ENCODE assay signal across 11 cellular contexts in the genomic region with DNA sequence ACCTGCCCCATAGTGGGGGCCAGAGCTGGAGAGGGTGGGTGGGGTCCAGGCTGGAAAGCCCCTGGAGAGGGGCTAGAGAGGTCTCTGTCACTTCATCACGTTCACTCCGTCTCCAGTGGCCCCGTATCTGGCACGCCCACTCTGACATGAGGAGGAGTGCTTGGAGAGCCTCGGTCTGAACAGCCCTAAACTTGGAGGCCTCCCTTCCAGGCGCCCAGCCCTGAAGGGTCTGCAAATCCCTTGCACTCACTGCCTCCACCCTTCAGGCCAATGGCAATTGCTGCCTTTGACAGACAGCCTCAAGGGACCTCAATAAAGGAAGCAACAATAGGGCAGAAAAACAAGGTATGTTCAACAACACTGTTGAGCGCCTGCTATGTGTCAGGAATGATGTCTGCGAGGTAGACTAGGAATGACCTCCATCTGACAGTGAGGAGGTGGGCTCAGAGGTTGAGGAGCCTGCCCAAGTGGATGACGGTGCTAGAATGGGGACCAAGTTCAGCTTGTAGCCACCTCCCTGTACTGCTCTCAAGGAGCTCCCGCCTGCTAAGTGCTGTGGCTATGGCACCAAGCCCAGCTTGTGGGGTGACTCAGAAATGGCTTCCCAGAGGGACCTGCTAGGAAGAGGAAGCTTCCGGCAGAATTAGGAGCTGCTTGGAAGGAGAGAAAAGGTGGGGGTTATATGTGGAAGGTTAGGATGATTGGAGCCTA. TPM values are rescaled to one million over a fixed set of nuclear protein-coding genes. Genes with fewer than 3 reads are reported as not detected.
DNase-seq lines count a peak whose midpoint lies in the region; ATAC-seq and TF ChIP-seq lines count a peak whose summit lies in the region.
"Had no signal": no experiment of that assay in that cellular context is flagged by ENCODE, and none has a peak within 500 bp of the region (broad histone marks: within the 10 kb centered on the region; RNA-seq: fewer than 3 reads in every experiment).

No MANE protein-coding gene starts in this region.

- no peaks in the 10 kb centered on the region for H3K9me3 Mint-ChIP-seq in stimulated activated naive CD8-positive, alpha-beta T cell treated with anti-CD3 and anti-CD28 coated beads, Interleukin-15, Interleukin-2, amounts not matched to agents 100 ng/mL and 50 ng/mL, for 24 hours
- H3K9me3 Mint-ChIP-seq in activated CD4-positive, alpha-beta T cell treated with anti-CD3 and anti-CD28 coated beads, Interleukin-2, amount 10 ng/mL, durations not matched to agents 24 days and 14 days, result no peaks in the 10 kb centered on the region
- H3K9me3 Mint-ChIP-seq: dendritic cell treated with granulocyte-macrophage colony-stimulating factor and Interleukin-4, amounts not matched to agents 40 ng/mL and 50 ng/mL, for 4 days had no signal

- no peaks in the 10 kb centered on the region for H3K9me3 ChIP-seq in SJCRH30 (replicated peaks)
- H3K9me3 ChIP-seq in smooth muscle cell (replicated peaks; ENCODE audit: low read depth), result no peaks in the 10 kb centered on the region

- H3K4me1 ChIP-seq in SJCRH30 (no peaks in the 10 kb centered on the region), smooth muscle cell (ENCODE audit: low read depth) (no peaks in the 10 kb centered on the region)

- H3K27ac ChIP-seq in SJCRH30 (no peak overlapping the region), smooth muscle cell (ENCODE audit: low read depth) (no peak overlapping the region)

- WGBS in smooth muscle cell (ENCODE audit: low lambda C conversion rate), result 84% methylated on average over 11 of the region's 11 CpGs

- peak overlapping the region; percentile 45 for H3K27ac Mint-ChIP-seq in stimulated activated naive CD8-positive, alpha-beta T cell treated with anti-CD3 and anti-CD28 coated beads, Interleukin-15, Interleukin-2, amounts not matched to agents 100 ng/mL and 50 ng/mL, for 24 hours
- H3K27ac Mint-ChIP-seq in activated CD4-positive, alpha-beta T cell treated with anti-CD3 and anti-CD28 coated beads, Interleukin-2, amount 10 ng/mL, durations not matched to agents 24 days and 14 days, result no peak overlapping the region
- H3K27ac Mint-ChIP-seq: dendritic cell treated with granulocyte-macrophage colony-stimulating factor and Interleukin-4, amounts not matched to agents 40 ng/mL and 50 ng/mL, for 4 days had no signal

- no peak overlapping the region for H3K4me3 Mint-ChIP-seq in stimulated activated naive CD8-positive, alpha-beta T cell treated with anti-CD3 and anti-CD28 coated beads, Interleukin-15, Interleukin-2, amounts not matched to agents 100 ng/mL and 50 ng/mL, for 24 hours
- no peak overlapping the region for H3K4me3 Mint-ChIP-seq in activated CD4-positive, alpha-beta T cell treated with anti-CD3 and anti-CD28 coated beads, Interleukin-2, amount 10 ng/mL, durations not matched to agents 24 days and 14 days
- H3K4me3 Mint-ChIP-seq: dendritic cell treated with granulocyte-macrophage colony-stimulating factor and Interleukin-4, amounts not matched to agents 40 ng/mL and 50 ng/mL, for 4 days had no signal

- H3K4me2 ChIP-seq in smooth muscle cell, result no peak overlapping the region

- no peak for ATAC-seq in stimulated activated naive CD8-positive, alpha-beta T cell treated with anti-CD3 and anti-CD28 coated beads, Interleukin-15, Interleukin-2, amounts not matched to agents 100 U/mL and 50 U/mL, for 24 hours
- ATAC-seq in left cardiac atrium (peak; percentile 56 to 77), HG03457 (IDR thresholded peaks at IDR 0.05; ENCODE audit: unreplicated experiment) (no peak)

- H3K9ac ChIP-seq in smooth muscle cell (ENCODE audit: low read depth), result no peak overlapping the region

- no peaks in the 10 kb centered on the region for H3K36me3 Mint-ChIP-seq in stimulated activated naive CD8-positive, alpha-beta T cell treated with anti-CD3 and anti-CD28 coated beads, Interleukin-15, Interleukin-2, amounts not matched to agents 100 ng/mL and 50 ng/mL, for 24 hours (ENCODE audit: low read depth)
- no peaks in the 10 kb centered on the region for H3K36me3 Mint-ChIP-seq in activated CD4-positive, alpha-beta T cell treated with anti-CD3 and anti-CD28 coated beads, Interleukin-2, amount 10 ng/mL, durations not matched to agents 24 days and 14 days (ENCODE audit: low read depth)

- H3K27me3 Mint-ChIP-seq in stimulated activated naive CD8-positive, alpha-beta T cell treated with anti-CD3 and anti-CD28 coated beads, Interleukin-15, Interleukin-2, amounts not matched to agents 100 ng/mL and 50 ng/mL, for 24 hours, result peaks cover 6% of the 10 kb centered on the region
- H3K27me3 Mint-ChIP-seq in activated CD4-positive, alpha-beta T cell treated with anti-CD3 and anti-CD28 coated beads, Interleukin-2, amount 10 ng/mL, durations not matched to agents 24 days and 14 days, result peaks cover 12% of the 10 kb centered on the region

- H3F3A ChIP-seq in smooth muscle cell (ENCODE audit: low read depth), result no peaks in the 10 kb centered on the region

- H3K27me3 ChIP-seq in SJCRH30, result peaks cover 9% of the 10 kb centered on the region; the same call in 1 of the 2 replicates
- H3K27me3 ChIP-seq in smooth muscle cell (ENCODE audit: low read depth), result no peaks in the 10 kb centered on the region

- DNase-seq in stimulated activated naive CD8-positive, alpha-beta T cell treated with anti-CD3 and anti-CD28 coated beads, Interleukin-15, Interleukin-2, amounts not matched to agents 100 U/mL and 50 U/mL, for 24 hours, result no peak
- peak; percentile 24 to 31 for DNase-seq in SJCRH30
- peak; percentile 62 for DNase-seq in left cardiac atrium
- DNase-seq in smooth muscle cell (lab: John Stamatoyannopoulos, UW; ENCODE audit: unreplicated experiment), result no peak
- DNase-seq in effector CD4-positive, alpha-beta T cell, result no peak
- no peak for DNase-seq in activated CD4-positive, alpha-beta T cell treated with anti-CD3 and anti-CD28 coated beads, Interleukin-2, amount 10 ng/mL, durations not matched to agents 24 days and 14 days
- DNase-seq: DND-41, NCI-H1417 treated with DMSO at 0.1 percent for 48 hours had no signal

- no peaks in the 10 kb centered on the region for H3K79me2 ChIP-seq in smooth muscle cell (ENCODE audit: low read depth)

- TF ChIP-seq CTCF in smooth muscle cell (IDR thresholded peaks at IDR 0.05; ENCODE audit: borderline replicate concordance, insufficient read depth, poor library complexity, severe bottlenecking), result no peak

- no peak overlapping the region for H2AFZ ChIP-seq in smooth muscle cell (ENCODE audit: low read depth)

- no peaks in the 10 kb centered on the region for H3K4me1 Mint-ChIP-seq in stimulated activated naive CD8-positive, alpha-beta T cell treated with anti-CD3 and anti-CD28 coated beads, Interleukin-15, Interleukin-2, amounts not matched to agents 100 ng/mL and 50 ng/mL, for 24 hours (ENCODE audit: low read depth)
- peaks cover 3% of the 10 kb centered on the region for H3K4me1 Mint-ChIP-seq in activated CD4-positive, alpha-beta T cell treated with anti-CD3 and anti-CD28 coated beads, Interleukin-2, amount 10 ng/mL, durations not matched to agents 24 days and 14 days

- no peaks in the 10 kb centered on the region for H3K36me3 ChIP-seq in SJCRH30
- no peaks in the 10 kb centered on the region for H3K36me3 ChIP-seq in smooth muscle cell (ENCODE audit: low read depth)

- no peak overlapping the region for H3K4me3 ChIP-seq in SJCRH30
- H3K4me3 ChIP-seq in smooth muscle cell, result no peak overlapping the region

- intact Hi-C loops in left cardiac atrium (cut with DNase I), result no loop called here
- intact Hi-C loops in activated CD4-positive, alpha-beta T cell treated with anti-CD3 and anti-CD28 coated beads, Interleukin-2, amount 10 ng/mL, durations not matched to agents 24 days and 14 days (cut with micrococcal nuclease), result no loop called here

- H4K20me1 ChIP-seq in smooth muscle cell (ENCODE audit: low read depth), result no peaks in the 10 kb centered on the region

RNA-seq across cellular contexts. Expression of gene EPX, which starts 2.9 kb away (rescaled TPM):
- not detected in 2 replicates for total RNA-seq in SJCRH30 (2014; rRNA removed; shearing (Covaris generic))
- not detected for total RNA-seq in left cardiac atrium
- not detected in 2 replicates for total RNA-seq in smooth muscle cell
- not detected in 2 replicates for polyA plus RNA-seq in smooth muscle cell
- total RNA-seq in activated CD4-positive, alpha-beta T cell treated with anti-CD3 and anti-CD28 coated beads, Interleukin-2, amount 10 ng/mL, durations not matched to agents 24 days and 14 days, result not detected in 2 replicates

RNA-seq across cellular contexts. Expression of gene OR4D2, which starts 22.8 kb away (rescaled TPM):
- 0.08 TPM in 1 of 2 replicates, not detected in the other for total RNA-seq in SJCRH30 (2014; rRNA removed; shearing (Covaris generic))
- total RNA-seq in left cardiac atrium, result not detected
- not detected in 2 replicates for total RNA-seq in smooth muscle cell
- not detected in 2 replicates for polyA plus RNA-seq in smooth muscle cell
- not detected in 2 replicates for total RNA-seq in activated CD4-positive, alpha-beta T cell treated with anti-CD3 and anti-CD28 coated beads, Interleukin-2, amount 10 ng/mL, durations not matched to agents 24 days and 14 days

RNA-seq across cellular contexts. Expression of gene MKS1, which starts 29.5 kb away (rescaled TPM):
- total RNA-seq in SJCRH30 (2014; rRNA removed; shearing (Covaris generic)), result 9.0 and 15.5 TPM in 2 replicates
- total RNA-seq in left cardiac atrium (1 to 10 TPM; 4.5 to 9.0 TPM), smooth muscle cell (9.2 and 15.6 TPM in 2 replicates)
- polyA plus RNA-seq in smooth muscle cell, result 15.0 and 22.8 TPM in 2 replicates
- total RNA-seq in activated CD4-positive, alpha-beta T cell treated with anti-CD3 and anti-CD28 coated beads, Interleukin-2, amount 10 ng/mL, durations not matched to agents 24 days and 14 days, result 21.7 and 23.1 TPM in 2 replicates

RNA-seq across cellular contexts. Expression of gene OR4D1, which starts 41.4 kb away (rescaled TPM):
- total RNA-seq in SJCRH30 (2014; rRNA removed; shearing (Covaris generic)), result not detected in 2 replicates
- total RNA-seq in left cardiac atrium (not detected), smooth muscle cell (not detected in 2 replicates)
- not detected in 2 replicates for polyA plus RNA-seq in smooth muscle cell
- total RNA-seq in activated CD4-positive, alpha-beta T cell treated with anti-CD3 and anti-CD28 coated beads, Interleukin-2, amount 10 ng/mL, durations not matched to agents 24 days and 14 days, result 0.07 and 0.14 TPM in 2 replicates

RNA-seq across cellular contexts. Expression of gene LPO, which starts 48.8 kb away (rescaled TPM):
- total RNA-seq in SJCRH30 (2014; rRNA removed; shearing (Covaris generic)), result not detected in 2 replicates
- total RNA-seq in left cardiac atrium (not detected), smooth muscle cell (1.7 and 4.1 TPM in 2 replicates)
- 3.3 TPM in 2 replicates for polyA plus RNA-seq in smooth muscle cell
- not detected in 2 replicates for total RNA-seq in activated CD4-positive, alpha-beta T cell treated with anti-CD3 and anti-CD28 coated beads, Interleukin-2, amount 10 ng/mL, durations not matched to agents 24 days and 14 days

Comparison
In these comparisons a context has a peak if more than half of its experiments do, and no peak if none do; other contexts are left out.
1. ATAC-seq: peak in left cardiac atrium (2 of 2); none in stimulated activated naive CD8-positive, alpha-beta T cell treated with anti-CD3 and anti-CD28 coated beads, Interleukin-15, Interleukin-2, amounts not matched to agents 100 U/mL and 50 U/mL, for 24 hours (single experiment) and HG03457 (single experiment).
2. DNase-seq: peak in SJCRH30 (2 of 2) and left cardiac atrium (single experiment); none in stimulated activated naive CD8-positive, alpha-beta T cell treated with anti-CD3 and anti-CD28 coated beads, Interleukin-15, Interleukin-2, amounts not matched to agents 100 U/mL and 50 U/mL, for 24 hours (single experiment), smooth muscle cell (single experiment), effector CD4-positive, alpha-beta T cell (single experiment) and activated CD4-positive, alpha-beta T cell treated with anti-CD3 and anti-CD28 coated beads, Interleukin-2, amount 10 ng/mL, durations not matched to agents 24 days and 14 days (single experiment).